In genomic region chr9:114033397-114034103, GRCh38 we compare ENCODE assay signal across 7 cellular contexts. TPM values are rescaled to one million over a fixed set of nuclear protein-coding genes. Genes with fewer than 3 reads are reported as not detected.
DNase-seq lines count a peak whose midpoint lies in the region; ATAC-seq, FAIRE-seq and TF ChIP-seq lines count a peak whose summit lies in the region.

No MANE protein-coding gene starts in this region.

- no peak overlapping the region for H3K4me3 Mint-ChIP-seq in effector memory CD8-positive, alpha-beta T cell

- no peak overlapping the region for H3K4me3 ChIP-seq in GM12875 (ENCODE audit: low read depth, low read length)
- H3K4me3 ChIP-seq in foreskin fibroblast (ENCODE audit: low read depth in 1 of 2, low read length in 2 of 2), result no peak overlapping the region
- H3K4me3 ChIP-seq in pancreas, result no peak overlapping the region

- ATAC-seq in pancreas (peak in 3 of 4 donors; percentile 48 to 77 (median 57)), GM21717 (IDR thresholded peaks at IDR 0.05; ENCODE audit: unreplicated experiment) (no peak)
- ATAC-seq in effector memory CD8-positive, alpha-beta T cell (replicated peaks), result no peak

- H3K36me3 Mint-ChIP-seq in effector memory CD8-positive, alpha-beta T cell (ENCODE audit: insufficient read depth), result no peaks in the 10 kb centered on the region

- CTCF ChIA-PET in RWPE1 (lab: Yijun Ruan, JAX), result interaction anchor here (0.5 to 1.2 kb wide), 3 partner anchors 17 to 602 kb away, joined by 3 to 6 read pairs (median 4); no protein-coding TSS in a partner anchor

- peaks cover 0 to 18% (median 14%) of the 10 kb centered on the region in 3 donors for H3K36me3 ChIP-seq in pancreas

- H3K4me1 Mint-ChIP-seq in effector memory CD8-positive, alpha-beta T cell (ENCODE audit: low read depth in 2 of 2), result no peaks in the 10 kb centered on the region

- H3K4me1 ChIP-seq in pancreas, result no peaks in the 10 kb centered on the region

- no peaks in the 10 kb centered on the region for H3K27me3 ChIP-seq in pancreas

- POLR2A ChIA-PET in RWPE1 (lab: Yijun Ruan, JAX; ENCODE audit: low non-redundant PET), result no interaction called here

- no peak overlapping the region for H3K27ac Mint-ChIP-seq in effector memory CD8-positive, alpha-beta T cell

- H3K9me3 Mint-ChIP-seq in effector memory CD8-positive, alpha-beta T cell, result no peaks in the 10 kb centered on the region

- peak; percentile 43; the same call in 1 of the 2 replicates for TF ChIP-seq CTCF in GM12875 (IDR thresholded peaks at IDR 0.05; ENCODE audit: borderline replicate concordance, insufficient read depth, low read depth, low read length)
- TF ChIP-seq CTCF in RWPE1 (conservative IDR thresholded peaks at IDR 0.05; ENCODE audit: low read depth), result no peak; the same call in 1 of the 2 replicates
- peak; percentile 44 for TF ChIP-seq CTCF in foreskin fibroblast (IDR thresholded peaks at IDR 0.05; ENCODE audit: low read depth, low read length)
- peak in 3 of 4 donors; percentile 18 to 23 (median 23) for TF ChIP-seq CTCF in pancreas (IDR thresholded peaks at IDR 0.05)

- H3K27ac ChIP-seq in RWPE1 (no peak overlapping the region), pancreas (no peak overlapping the region)

- no peaks in the 10 kb centered on the region for H3K9me3 ChIP-seq in pancreas

- intact Hi-C loops in pancreas (cut with DNase I), result no loop called here

- WGBS in pancreas, 2 donors, result 69 to 71% methylated on average over 12 of the region's 12 CpGs

- FAIRE-seq in pancreas (lab: Jason Lieb, UNC), result no peak

- DNase-seq in RWPE1 (ENCODE audit: low spot score) (peak; percentile 36), foreskin fibroblast (peak in 1 of 2 donors; percentile 38), pancreas (peak in 2 of 6 donors; percentile 33 to 64), SW 1271 (lab: John Stamatoyannopoulos, UW) (no peak)
- no peak for DNase-seq in effector memory CD8-positive, alpha-beta T cell

- no peaks in the 10 kb centered on the region for H3K27me3 Mint-ChIP-seq in effector memory CD8-positive, alpha-beta T cell

RNA-seq across cellular contexts. Expression of gene AMBP, which starts 44.5 kb away (rescaled TPM):
- 100 to 1,000 TPM in 3 of 6 donors, 10 to 100 TPM in 3; 62.7 to 108 (median 89.2) TPM for total RNA-seq in pancreas
- 100 to 1,000 TPM; 178 to 370 TPM for polyA plus RNA-seq in pancreas

Comparison
In these comparisons a context has a peak if more than half of its experiments do, and no peak if none do; other contexts are left out.
1. ATAC-seq: peak in pancreas (3 of 4); none in effector memory CD8-positive, alpha-beta T cell (single experiment) and GM21717 (single experiment).